ENCODE assay signal across 10 cellular contexts in genomic region chr2:70902067-70902442, GRCh38. TPM values are rescaled to one million over a fixed set of nuclear protein-coding genes. Genes with fewer than 3 reads are reported as not detected.
DNase-seq lines count a peak whose midpoint lies in the region; ATAC-seq and TF ChIP-seq lines count a peak whose summit lies in the region.
"Had no signal": no experiment of that assay in that cellular context is flagged by ENCODE, and none has a peak within 500 bp of the region (broad histone marks: within the 10 kb centered on the region; RNA-seq: fewer than 3 reads in every experiment).

No MANE protein-coding gene starts in this region.

- no peak for TF ChIP-seq RAD21 in neural cell (conservative IDR thresholded peaks at IDR 0.05)

- no peak overlapping the region for H3K27ac ChIP-seq in neural cell (ENCODE audit: low read length)

- in situ Hi-C loops in HAP-1 (cut with MboI; ENCODE audit: low sequenced_read_pairs) = no loop called here

- TF ChIP-seq EP300 in neural cell (conservative IDR thresholded peaks at IDR 0.05; ENCODE audit: poor library complexity, severe bottlenecking) = no peak

- no peaks in the 10 kb centered on the region for H4K20me1 ChIP-seq in neural cell (ENCODE audit: insufficient read depth)

- intact Hi-C loops in left colon (cut with DNase I, micrococcal nuclease) = no loop called here

- H3K4me3 ChIP-seq in BE2C (ENCODE audit: low read depth, low read length) (peak overlapping the region; percentile 81), HAP-1 (peak overlapping the region; percentile 78), cardiac fibroblast (replicated peaks in 1 of 2; ENCODE audit: low read depth in 2 of 2, low read length in 2 of 2) (peak overlapping the region; percentile 62 to 63), neural cell (ENCODE audit: low read length) (peak overlapping the region; percentile 68)

- H3K36me3 ChIP-seq in BE2C (no peaks in the 10 kb centered on the region), HAP-1 (replicated peaks) (peaks cover 8% of the 10 kb centered on the region; the same call in 1 of the 2 replicates), neural cell (ENCODE audit: insufficient read depth, low read length) (no peaks in the 10 kb centered on the region)

- H3K9ac ChIP-seq in neural cell (ENCODE audit: low read length) = no peak overlapping the region

- H3K9me2 ChIP-seq in neural cell (ENCODE audit: insufficient read depth, low read length) = no peaks in the 10 kb centered on the region

- no peaks in the 10 kb centered on the region for H3K79me2 ChIP-seq in neural cell (replicated peaks; ENCODE audit: insufficient read depth, low read length)

- H3K9me3 ChIP-seq in BE2C (no peaks in the 10 kb centered on the region), HAP-1 (no peaks in the 10 kb centered on the region), neural cell (ENCODE audit: low read length) (peaks cover 17% of the 10 kb centered on the region)

- no peak for TF ChIP-seq CTCF in BE2C (IDR thresholded peaks at IDR 0.05; ENCODE audit: low read depth, low read length)
- no peak for TF ChIP-seq CTCF in cardiac fibroblast (IDR thresholded peaks at IDR 0.05; ENCODE audit: low read depth, low read length)
- no peak for TF ChIP-seq CTCF in neural cell (IDR thresholded peaks at IDR 0.05; ENCODE audit: poor library complexity, severe bottlenecking)

- H3K4me2 ChIP-seq in neural cell (ENCODE audit: low read length) = no peak overlapping the region

- ATAC-seq in left colon = no peak
- ATAC-seq in GM21737 (IDR thresholded peaks at IDR 0.05; ENCODE audit: unreplicated experiment) = no peak

- no peaks in the 10 kb centered on the region for H3F3A ChIP-seq in neural cell (ENCODE audit: insufficient read depth, low read length, poor library complexity, severe bottlenecking)

- DNase-seq in BE2C (peak; percentile 18), HAP-1 (ENCODE audit: low spot score in 2 of 2) (no peak), cardiac fibroblast (ENCODE audit: low read depth in 2 of 2) (peak in 1 of 2 donors; percentile 45), RKO (ENCODE audit: low spot score) (no peak), left colon (no peak), Kasumi-1 (lab: John Stamatoyannopoulos, UW) (no peak)
- DNase-seq: stimulated activated CD4-positive, alpha-beta T cell treated with anti-CD3 and anti-CD28 coated beads, Interleukin-15, amount 100 ng/mL, for 24 hours had no signal

- no peaks in the 10 kb centered on the region for H3K4me1 ChIP-seq in BE2C
- peaks cover 17% of the 10 kb centered on the region for H3K4me1 ChIP-seq in HAP-1

- no peaks in the 10 kb centered on the region for H3K27me3 ChIP-seq in BE2C
- H3K27me3 ChIP-seq in HAP-1 (ENCODE audit: low read depth) = no peaks in the 10 kb centered on the region
- H3K27me3 ChIP-seq in neural cell (ENCODE audit: insufficient read depth, low read depth, low read length) = peaks cover 100% of the 10 kb centered on the region

- no peak overlapping the region for H2AFZ ChIP-seq in neural cell (ENCODE audit: low read depth, low read length)

TF ChIP-seq in neural cell, 6 proteins besides CTCF, POLR2A, EP300 and RAD21:
- TF ChIP-seq MXI1 (conservative IDR thresholded peaks at IDR 0.05; ENCODE audit: poor library complexity, severe bottlenecking) = no peak
- no peak for TF ChIP-seq SMC3 (conservative IDR thresholded peaks at IDR 0.05; ENCODE audit: poor library complexity)
- TF ChIP-seq, protein P1, sequence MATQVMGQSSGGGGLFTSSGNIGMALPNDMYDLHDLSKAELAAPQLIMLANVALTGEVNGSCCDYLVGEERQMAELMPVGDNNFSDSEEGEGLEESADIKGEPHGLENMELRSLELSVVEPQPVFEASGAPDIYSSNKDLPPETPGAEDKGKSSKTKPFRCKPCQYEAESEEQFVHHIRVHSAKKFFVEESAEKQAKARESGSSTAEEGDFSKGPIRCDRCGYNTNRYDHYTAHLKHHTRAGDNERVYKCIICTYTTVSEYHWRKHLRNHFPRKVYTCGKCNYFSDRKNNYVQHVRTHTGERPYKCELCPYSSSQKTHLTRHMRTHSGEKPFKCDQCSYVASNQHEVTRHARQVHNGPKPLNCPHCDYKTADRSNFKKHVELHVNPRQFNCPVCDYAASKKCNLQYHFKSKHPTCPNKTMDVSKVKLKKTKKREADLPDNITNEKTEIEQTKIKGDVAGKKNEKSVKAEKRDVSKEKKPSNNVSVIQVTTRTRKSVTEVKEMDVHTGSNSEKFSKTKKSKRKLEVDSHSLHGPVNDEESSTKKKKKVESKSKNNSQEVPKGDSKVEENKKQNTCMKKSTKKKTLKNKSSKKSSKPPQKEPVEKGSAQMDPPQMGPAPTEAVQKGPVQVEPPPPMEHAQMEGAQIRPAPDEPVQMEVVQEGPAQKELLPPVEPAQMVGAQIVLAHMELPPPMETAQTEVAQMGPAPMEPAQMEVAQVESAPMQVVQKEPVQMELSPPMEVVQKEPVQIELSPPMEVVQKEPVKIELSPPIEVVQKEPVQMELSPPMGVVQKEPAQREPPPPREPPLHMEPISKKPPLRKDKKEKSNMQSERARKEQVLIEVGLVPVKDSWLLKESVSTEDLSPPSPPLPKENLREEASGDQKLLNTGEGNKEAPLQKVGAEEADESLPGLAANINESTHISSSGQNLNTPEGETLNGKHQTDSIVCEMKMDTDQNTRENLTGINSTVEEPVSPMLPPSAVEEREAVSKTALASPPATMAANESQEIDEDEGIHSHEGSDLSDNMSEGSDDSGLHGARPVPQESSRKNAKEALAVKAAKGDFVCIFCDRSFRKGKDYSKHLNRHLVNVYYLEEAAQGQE (IDR thresholded peaks at IDR 0.05; ENCODE audit: borderline replicate concordance) = no peak

RNA-seq across cellular contexts. Expression of gene VAX2, which starts 1.7 kb away (rescaled TPM):
- 1.0 TPM for polyA plus RNA-seq in BE2C (2012; ENCODE audit: insufficient read depth, insufficient read length, low read depth)
- 0.66 and 0.74 TPM in 2 replicates for polyA plus RNA-seq in neural cell
- polyA minus RNA-seq in neural cell = 0.81 TPM in 1 of 2 replicates, not detected in the other
- total RNA-seq in left colon = not detected
- polyA plus RNA-seq: IgD-negative memory B cell had no signal

RNA-seq across cellular contexts. Expression of gene ATP6V1B1, which starts 33.6 kb away (rescaled TPM):
- not detected for polyA plus RNA-seq in BE2C (2012; ENCODE audit: insufficient read depth, insufficient read length, low read depth)
- 0.12 and 0.42 TPM in 2 replicates for polyA plus RNA-seq in neural cell
- polyA minus RNA-seq in neural cell = not detected in 2 replicates
- total RNA-seq in left colon = not detected
- polyA plus RNA-seq: IgD-negative memory B cell had no signal
